In genomic region chr1:10473145-10473765, GRCh38 we compare ENCODE assay signal across 10 cellular contexts. TPM values are rescaled to one million over a fixed set of nuclear protein-coding genes. Genes with fewer than 3 reads are reported as not detected.
DNase-seq lines count a peak whose midpoint lies in the region; ATAC-seq and TF ChIP-seq lines count a peak whose summit lies in the region.
"Had no signal": no experiment of that assay in that cellular context is flagged by ENCODE, and none has a peak within 500 bp of the region (broad histone marks: within the 10 kb centered on the region; RNA-seq: fewer than 3 reads in every experiment).

No MANE protein-coding gene starts in this region.

- in situ Hi-C loops in IMR-90 (cut with MboI; ENCODE audit: low sequenced_read_pairs), result no loop called here

- peak overlapping the region in 2 of 3 donors; percentile 56 to 97 for H3K27ac Mint-ChIP-seq in CD4-positive, CD25-positive, alpha-beta regulatory T cell
- H3K27ac Mint-ChIP-seq in naive thymus-derived CD8-positive, alpha-beta T cell, result peak overlapping the region in 6 of 10 donors; percentile 29 to 97 (median 88)

- TF ChIP-seq CTCF in IMR-90 (conservative IDR thresholded peaks at IDR 0.05; ENCODE audit: low read depth, low read length), result no peak

- H3K9me3 Mint-ChIP-seq in CD4-positive, CD25-positive, alpha-beta regulatory T cell, result no peaks in the 10 kb centered on the region
- no peaks in the 10 kb centered on the region for H3K9me3 Mint-ChIP-seq in naive thymus-derived CD8-positive, alpha-beta T cell

- DNase-seq in CD4-positive, CD25-positive, alpha-beta regulatory T cell, result no peak
- DNase-seq in IMR-90 (no peak), adipocyte (ENCODE audit: low read depth) (no peak), iPS-NIHi7 (ENCODE audit: extremely low spot score) (no peak), ecto neural progenitor cell (ENCODE audit: low spot score) (no peak)
- no peak for DNase-seq in naive thymus-derived CD8-positive, alpha-beta T cell
- no peak for DNase-seq in effector memory CD4-positive, alpha-beta T cell

- no peak overlapping the region for H4K91ac ChIP-seq in IMR-90 (ENCODE audit: insufficient read depth, low read depth, low read length)

- intact Hi-C loops in IMR-90 (cut with micrococcal nuclease), result no loop called here

- H3K9me1 ChIP-seq in IMR-90 (ENCODE audit: insufficient read depth, low read length), result no peaks in the 10 kb centered on the region; the same call in 1 of the 2 replicates

- 72% methylated on average over 10 of the region's 23 CpGs; no CpG with 5 or more reads in 1 of the 2 experiments for WGBS in IMR-90 (ENCODE audit: extremely low coverage in 2 of 2, insufficient read length in 1 of 2), 2 experiments

- H2AK9ac ChIP-seq in IMR-90 (replicated peaks; ENCODE audit: low read depth, low read length, poor library complexity), result no peak overlapping the region

- peak overlapping the region; percentile 88 to 99 (median 94) for H3K4me3 Mint-ChIP-seq in CD4-positive, CD25-positive, alpha-beta regulatory T cell
- H3K4me3 Mint-ChIP-seq in naive thymus-derived CD8-positive, alpha-beta T cell, result peak overlapping the region; percentile 84 to 99 (median 95)

- no peaks in the 10 kb centered on the region for H3K27me3 ChIP-seq in CD4-positive, CD25-positive, alpha-beta regulatory T cell (ENCODE audit: control insufficient read depth, insufficient read depth, low read length)
- H3K27me3 ChIP-seq in IMR-90 (ENCODE audit: control insufficient read depth, insufficient read depth, low read length), result no peaks in the 10 kb centered on the region
- no peaks in the 10 kb centered on the region for H3K27me3 ChIP-seq in adipocyte (replicated peaks; ENCODE audit: control insufficient read depth, insufficient read depth, low read length)
- no peaks in the 10 kb centered on the region for H3K27me3 ChIP-seq in effector memory CD4-positive, alpha-beta T cell (replicated peaks; ENCODE audit: control insufficient read depth, insufficient read depth, low read length, poor library complexity, severe bottlenecking)
- H3K27me3 ChIP-seq: thyroid gland had no signal

- H3K4ac ChIP-seq in IMR-90 (ENCODE audit: low read depth, low read length), result no peak overlapping the region

- TF ChIP-seq RAD21 in IMR-90 (IDR thresholded peaks at IDR 0.05; ENCODE audit: low read length), result no peak

- POLR2A ChIA-PET in IMR-90 (lab: Charles Lee; ENCODE audit: unreplicated experiment), result interaction anchor here (0.6 kb wide), 1 partner anchor 1509 kb away, joined by 6 read pairs; no protein-coding TSS in a partner anchor
- POLR2A ChIA-PET in naive thymus-derived CD8-positive, alpha-beta T cell (lab: Charles Lee), result interaction anchor here (0.6 to 1.8 kb wide), 4 partner anchors 43 to 1044 kb away, joined by 3 to 6 read pairs (median 3); partner anchors contain the start of genes CENPS and PGD

- no peak overlapping the region for H3K4me2 ChIP-seq in IMR-90 (ENCODE audit: low read depth, low read length)

- H2BK120ac ChIP-seq in IMR-90 (ENCODE audit: low read depth, low read length), result no peak overlapping the region

- H3K56ac ChIP-seq in IMR-90 (ENCODE audit: extremely low read depth, insufficient read depth, low read length), result no peak overlapping the region

- H2AFZ ChIP-seq in IMR-90 (replicated peaks; ENCODE audit: low read length, poor library complexity), result peak overlapping the region; percentile 71

- dilution Hi-C loops in IMR-90 (cut with HindIII; ENCODE audit: low sequenced_read_pairs, unreplicated experiment), result no loop called here

- no peak for TF ChIP-seq POLR2A in IMR-90 (IDR thresholded peaks at IDR 0.05; ENCODE audit: low read depth, low read length)

- peak overlapping the region; percentile 98 for H3K4me3 ChIP-seq in CD4-positive, CD25-positive, alpha-beta regulatory T cell (ENCODE audit: low read depth, low read length)
- H3K4me3 ChIP-seq in IMR-90 (ENCODE audit: insufficient read depth, low read depth, low read length) (no peak overlapping the region), adipocyte (ENCODE audit: low read length) (peak overlapping the region; percentile 91)
- H3K4me3 ChIP-seq in effector memory CD4-positive, alpha-beta T cell (ENCODE audit: insufficient read depth, low read depth, low read length, poor library complexity, severe bottlenecking), result no peak overlapping the region

- no peaks in the 10 kb centered on the region for H3K27me3 Mint-ChIP-seq in CD4-positive, CD25-positive, alpha-beta regulatory T cell
- H3K27me3 Mint-ChIP-seq in naive thymus-derived CD8-positive, alpha-beta T cell, result no peaks in the 10 kb centered on the region

- H3K4me1 ChIP-seq in CD4-positive, CD25-positive, alpha-beta regulatory T cell (ENCODE audit: control insufficient read depth, insufficient read depth, low read length, poor library complexity, severe bottlenecking), result peaks cover 36% of the 10 kb centered on the region
- H3K4me1 ChIP-seq in IMR-90 (ENCODE audit: control insufficient read depth, insufficient read depth, low read length), result no peaks in the 10 kb centered on the region; the same call in 1 of the 2 replicates
- peaks cover 29% of the 10 kb centered on the region for H3K4me1 ChIP-seq in adipocyte (ENCODE audit: control insufficient read depth, insufficient read depth, low read length)
- peaks cover 21% of the 10 kb centered on the region for H3K4me1 ChIP-seq in effector memory CD4-positive, alpha-beta T cell (ENCODE audit: control insufficient read depth, insufficient read depth, low read length, poor library complexity, severe bottlenecking)

- no peak overlapping the region for H2AK5ac ChIP-seq in IMR-90 (ENCODE audit: low read depth, low read length)

- BruUV-seq in IMR-90 (replicated peaks; lab: Mats Ljungman, UMichigan), result no TSS peak

- H2BK15ac ChIP-seq in IMR-90 (ENCODE audit: low read depth, low read length), result no peak overlapping the region

- peak overlapping the region; percentile 66 for H3K27ac ChIP-seq in CD4-positive, CD25-positive, alpha-beta regulatory T cell (ENCODE audit: insufficient read depth, low read length, poor library complexity, severe bottlenecking)
- no peak overlapping the region for H3K27ac ChIP-seq in IMR-90 (ENCODE audit: insufficient read depth, low read length)
- H3K27ac ChIP-seq in effector memory CD4-positive, alpha-beta T cell (ENCODE audit: insufficient read depth, low read length, poor library complexity, severe bottlenecking), result no peak overlapping the region

- H3K18ac ChIP-seq in IMR-90 (ENCODE audit: low read depth, low read length), result no peak overlapping the region

- no peaks in the 10 kb centered on the region for H3K9me3 ChIP-seq in CD4-positive, CD25-positive, alpha-beta regulatory T cell (ENCODE audit: control insufficient read depth in 2 of 2, low read length in 2 of 2)
- H3K9me3 ChIP-seq in IMR-90 (ENCODE audit: control insufficient read depth, insufficient read depth, low read length) (no peaks in the 10 kb centered on the region), adipocyte (ENCODE audit: control insufficient read depth, low read length) (no peaks in the 10 kb centered on the region)
- no peaks in the 10 kb centered on the region for H3K9me3 ChIP-seq in effector memory CD4-positive, alpha-beta T cell (ENCODE audit: control insufficient read depth, low read length)
- H3K9me3 ChIP-seq: thyroid gland had no signal

- H3K23ac ChIP-seq in IMR-90 (ENCODE audit: low read depth, low read length), result no peak overlapping the region

- H3K9ac ChIP-seq in IMR-90 (ENCODE audit: low read depth, low read length) (no peak overlapping the region), adipocyte (ENCODE audit: low read length) (peak overlapping the region; percentile 88)

- peaks cover 16 to 60% (median 34%) of the 10 kb centered on the region in 4 donors for H3K4me1 Mint-ChIP-seq in CD4-positive, CD25-positive, alpha-beta regulatory T cell
- peaks cover 23 to 56% (median 49%) of the 10 kb centered on the region in 4 donors for H3K4me1 Mint-ChIP-seq in naive thymus-derived CD8-positive, alpha-beta T cell

- H4K5ac ChIP-seq in IMR-90 (ENCODE audit: low read depth, low read length), result 0 out of 2 replicates have a peak overlapping the region, but pooled peaks have one; percentile 44

- no peak overlapping the region for H2BK5ac ChIP-seq in IMR-90 (ENCODE audit: low read depth, low read length, poor library complexity, severe bottlenecking)

- H2BK20ac ChIP-seq in IMR-90 (ENCODE audit: low read depth, low read length), result no peak overlapping the region

- H4K20me1 ChIP-seq in IMR-90 (ENCODE audit: insufficient read depth, low read length), result no peaks in the 10 kb centered on the region; the same call in 1 of the 2 replicates

- H3K36me3 ChIP-seq in CD4-positive, CD25-positive, alpha-beta regulatory T cell (ENCODE audit: control insufficient read depth, insufficient read depth, low read length), result peaks cover 10% of the 10 kb centered on the region
- H3K36me3 ChIP-seq in IMR-90 (ENCODE audit: control insufficient read depth, insufficient read depth, low read length) (peaks cover 6% of the 10 kb centered on the region), adipocyte (ENCODE audit: control insufficient read depth, insufficient read depth, low read length, severe bottlenecking) (peaks cover 10% of the 10 kb centered on the region)
- peaks cover 10% of the 10 kb centered on the region for H3K36me3 ChIP-seq in effector memory CD4-positive, alpha-beta T cell (ENCODE audit: control insufficient read depth, insufficient read depth, low read length)

- ATAC-seq in CD4-positive, CD25-positive, alpha-beta regulatory T cell (ENCODE audit: low read depth in 2 of 2), result no peak
- no peak for ATAC-seq in IMR-90 (ENCODE audit: low read depth)
- no peak for ATAC-seq in naive thymus-derived CD8-positive, alpha-beta T cell
- ATAC-seq in GM21825 (IDR thresholded peaks at IDR 0.05; ENCODE audit: unreplicated experiment), result no peak

- H4K8ac ChIP-seq in IMR-90 (ENCODE audit: low read depth in 2 of 2, low read length in 2 of 2), result peak overlapping the region; percentile 50 to 63; a peak in 2 of 4 replicates

- no peak overlapping the region for H3K14ac ChIP-seq in IMR-90 (replicated peaks; ENCODE audit: low read depth, low read length)

- H3K36me3 Mint-ChIP-seq in CD4-positive, CD25-positive, alpha-beta regulatory T cell, result peaks cover 7% of the 10 kb centered on the region
- H3K36me3 Mint-ChIP-seq in naive thymus-derived CD8-positive, alpha-beta T cell, result peaks cover 0 to 15% (median 0%) of the 10 kb centered on the region in 3 donors

- CTCF ChIA-PET in IMR-90 (lab: Yijun Ruan, JAX), result no interaction called here

- peaks cover 13 to 36% of the 10 kb centered on the region in 2 experiments for H3K79me1 ChIP-seq in IMR-90 (ENCODE audit: low read depth in 1 of 2, low read length in 2 of 2)

RNA-seq across cellular contexts. Expression of gene DFFA, which starts 0.9 kb away (rescaled TPM):
- total RNA-seq in CD4-positive, CD25-positive, alpha-beta regulatory T cell, result 19.2 TPM
- 10 to 100 TPM; 16.3 to 21.4 (median 18.5) TPM for polyA plus RNA-seq in CD4-positive, CD25-positive, alpha-beta regulatory T cell
- 56.1 and 62.6 TPM in 2 replicates for total RNA-seq in IMR-90 (2012; rRNA removed)
- 25.3 and 28.1 TPM in 2 replicates for polyA plus RNA-seq in IMR-90 (2012; rRNA removed)
- 15.5 and 19.7 TPM in 2 replicates for polyA plus RNA-seq in IMR-90 (2012; cell fraction: cytosol; rRNA removed)
- 8.5 and 12.8 TPM in 2 replicates for polyA plus RNA-seq in IMR-90 (2012; cell fraction: nucleus; rRNA removed; ENCODE audit: low replicate concordance)
- 10 to 100 TPM; 30.2 to 33.0 TPM for total RNA-seq in naive thymus-derived CD8-positive, alpha-beta T cell
- 10 to 100 TPM; 18.4 to 42.6 (median 20.9) TPM for polyA plus RNA-seq in naive thymus-derived CD8-positive, alpha-beta T cell

RNA-seq across cellular contexts. Expression of gene PEX14, which starts 1.5 kb away (rescaled TPM):
- 22.4 TPM for total RNA-seq in CD4-positive, CD25-positive, alpha-beta regulatory T cell
- 1 to 10 TPM; 3.5 to 5.2 (median 4.4) TPM for polyA plus RNA-seq in CD4-positive, CD25-positive, alpha-beta regulatory T cell
- total RNA-seq in IMR-90 (2012; rRNA removed), result 8.9 and 9.5 TPM in 2 replicates
- 22.0 and 22.5 TPM in 2 replicates for polyA plus RNA-seq in IMR-90 (2012; rRNA removed)
- 16.8 and 24.0 TPM in 2 replicates for polyA plus RNA-seq in IMR-90 (2012; cell fraction: cytosol; rRNA removed)
- polyA plus RNA-seq in IMR-90 (2012; cell fraction: nucleus; rRNA removed; ENCODE audit: low replicate concordance), result 21.7 and 28.9 TPM in 2 replicates
- 10 to 100 TPM; 23.7 TPM for total RNA-seq in naive thymus-derived CD8-positive, alpha-beta T cell
- polyA plus RNA-seq in naive thymus-derived CD8-positive, alpha-beta T cell, result 1 to 10 TPM; 3.3 to 5.5 (median 4.6) TPM

RNA-seq across cellular contexts. Expression of gene CORT, which starts 23.4 kb away (rescaled TPM):
- not detected for total RNA-seq in CD4-positive, CD25-positive, alpha-beta regulatory T cell
- polyA plus RNA-seq in CD4-positive, CD25-positive, alpha-beta regulatory T cell, result not detected
- total RNA-seq in IMR-90 (2012; rRNA removed), result not detected in 2 replicates
- polyA plus RNA-seq in IMR-90 (2012; rRNA removed), result 0.10 and 0.13 TPM in 2 replicates
- 0.03 and 0.05 TPM in 2 replicates for polyA plus RNA-seq in IMR-90 (2012; cell fraction: cytosol; rRNA removed)
- polyA plus RNA-seq in IMR-90 (2012; cell fraction: nucleus; rRNA removed; ENCODE audit: low replicate concordance), result 0.22 and 0.26 TPM in 2 replicates
- total RNA-seq in naive thymus-derived CD8-positive, alpha-beta T cell, result under 1 TPM in 1 of 2 experiments, not detected in 1; 0.44 TPM
- under 1 TPM in 1 of 3 donors, not detected in 2; 0.22 TPM for polyA plus RNA-seq in naive thymus-derived CD8-positive, alpha-beta T cell
- total RNA-seq: left lobe of liver had no signal

RNA-seq across cellular contexts. Expression of gene CENPS, which starts 43.0 kb away (rescaled TPM):
- total RNA-seq in CD4-positive, CD25-positive, alpha-beta regulatory T cell, result 4.9 TPM
- 1 to 10 TPM; 6.4 to 8.7 (median 7.5) TPM for polyA plus RNA-seq in CD4-positive, CD25-positive, alpha-beta regulatory T cell
- total RNA-seq in IMR-90 (2012; rRNA removed), result 9.9 and 11.4 TPM in 2 replicates
- polyA plus RNA-seq in IMR-90 (2012; rRNA removed), result 10.6 and 12.3 TPM in 2 replicates
- polyA plus RNA-seq in IMR-90 (2012; cell fraction: cytosol; rRNA removed), result 5.4 and 6.6 TPM in 2 replicates
- polyA plus RNA-seq in IMR-90 (2012; cell fraction: nucleus; rRNA removed; ENCODE audit: low replicate concordance), result 3.8 and 5.6 TPM in 2 replicates
- total RNA-seq in naive thymus-derived CD8-positive, alpha-beta T cell, result 1 to 10 TPM; 6.4 to 9.5 TPM
- polyA plus RNA-seq in naive thymus-derived CD8-positive, alpha-beta T cell, result 10 to 100 TPM in 1 of 3 donors, 1 to 10 TPM in 2; 8.6 to 11.2 (median 9.4) TPM

Comparison
In these comparisons a context has a peak if more than half of its experiments do, and no peak if none do; other contexts are left out.
1. H3K4me3 ChIP-seq: peak in CD4-positive, CD25-positive, alpha-beta regulatory T cell (single experiment) and adipocyte (single experiment); none in IMR-90 (single experiment) and effector memory CD4-positive, alpha-beta T cell (single experiment).